Comparison of ENCODE assay signal across 31 cellular contexts in genomic region chr10:15305161-15305560, GRCh38.
DNase-seq lines count a peak whose midpoint lies in the region; ATAC-seq and TF ChIP-seq lines count a peak whose summit lies in the region.
"Had no signal": no experiment of that assay in that cellular context is flagged by ENCODE, and none has a peak within 500 bp of the region (broad histone marks: within the 10 kb centered on the region; RNA-seq: fewer than 3 reads in every experiment).

No MANE protein-coding gene starts in this region.

- intact Hi-C loops in cardiac septum (cut with DNase I) (no loop called here), left cardiac atrium (cut with DNase I) (no loop called here), left colon (cut with DNase I, micrococcal nuclease) (no loop called here), mucosa of descending colon (cut with DNase I, micrococcal nuclease) (no loop called here)

- DNase-seq in cardiac septum (ENCODE audit: low spot score) = peak; percentile 12
- DNase-seq in left cardiac atrium = no peak
- DNase-seq in Caki2 (ENCODE audit: low read depth) = peak; percentile 43
- DNase-seq in left colon = no peak
- DNase-seq in mucosa of descending colon = no peak
- DNase-seq in HuH-7.5 (ENCODE audit: low spot score) = no peak
- DNase-seq in H4 (ENCODE audit: low spot score) = no peak
- no peak for DNase-seq in activated CD4-positive, alpha-beta T cell treated with anti-CD3 and anti-CD28 coated beads for 1 hour
- DNase-seq: 8988T; ACHN; AML-193; BE2C; C1 segment of cervical spinal cord; Caco-2; Calu3; CD4-positive, alpha-beta memory T cell; CD4-positive, alpha-beta T cell; CD4-positive, CD25-positive, alpha-beta regulatory T cell; CD8-positive, alpha-beta memory T cell; CD8-positive, alpha-beta T cell; COR-L47; DMS 273 treated with DMSO at 0.1 percent for 48 hours; DMS153; DMS53; DMS79; DMS79 treated with DMSO at 0.1 percent for 48 hours; DND-41; EL had no signal

- no peak overlapping the region for H3K4me3 ChIP-seq in mucosa of descending colon
- H3K4me3 ChIP-seq: A549; BLaER1; BLaER1 treated with 17β-estradiol and CSF1 and Interleukin-3, amounts not matched to agents 10 nM and 100 nM had no signal

- in situ Hi-C loops in Caki2 (cut with HindIII; ENCODE audit: low pct_unique_long_range_greater_than_20kb, low sequenced_read_pairs) = no loop called here

- ATAC-seq in left cardiac atrium = no peak
- ATAC-seq in left colon = peak; percentile 85
- peak; percentile 81 for ATAC-seq in mucosa of descending colon
- ATAC-seq: A549; CD8-positive, alpha-beta T cell had no signal

- H3K9me3 ChIP-seq in mucosa of descending colon = no peaks in the 10 kb centered on the region
- H3K9me3 ChIP-seq: A549, BE2C, Caco-2 had no signal

- H3K36me3 ChIP-seq in mucosa of descending colon (ENCODE audit: low read depth) = no peaks in the 10 kb centered on the region
- H3K36me3 ChIP-seq: BE2C had no signal

- TF ChIP-seq CTCF in mucosa of descending colon (IDR thresholded peaks at IDR 0.05) = no peak

- H3K4me1 ChIP-seq in mucosa of descending colon (ENCODE audit: low read depth) = peaks cover 5% of the 10 kb centered on the region
- H3K4me1 ChIP-seq: A549, BE2C, Caco-2 had no signal

Comparison
In these comparisons a context has a peak if more than half of its experiments do, and no peak if none do; other contexts are left out.
1. DNase-seq: peak in cardiac septum (single experiment) and Caki2 (single experiment); none in left cardiac atrium (single experiment), left colon (0 of 2), mucosa of descending colon (0 of 3), HuH-7.5 (single experiment), H4 (single experiment) and activated CD4-positive, alpha-beta T cell treated with anti-CD3 and anti-CD28 coated beads for 1 hour (single experiment).
2. ATAC-seq: peak in left colon (single experiment) and mucosa of descending colon (single experiment); none in left cardiac atrium (0 of 2).